ENCODE assay signal across 21 cellular contexts in the genomic region with DNA sequence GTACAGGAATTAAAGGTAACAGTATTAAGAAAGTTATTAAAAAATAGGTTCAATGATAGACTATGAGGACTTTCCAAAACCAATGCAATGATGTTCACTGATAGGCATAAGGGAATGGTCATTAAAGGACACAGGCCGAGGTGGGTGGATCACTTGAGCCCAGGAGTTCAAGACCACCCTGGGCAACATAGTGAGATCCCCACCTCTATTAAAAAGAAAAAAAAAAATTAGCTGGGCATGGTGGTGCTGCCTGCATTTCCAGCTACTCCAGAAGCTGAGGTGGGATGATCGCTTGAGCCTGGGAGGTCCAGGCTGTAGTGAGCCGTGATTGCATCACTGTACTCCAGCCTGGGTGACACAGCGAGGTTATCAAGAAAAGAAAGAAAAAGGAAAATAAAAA. TPM values are rescaled to one million over a fixed set of nuclear protein-coding genes. Genes with fewer than 3 reads are reported as not detected.
DNase-seq lines count a peak whose midpoint lies in the region; ATAC-seq and TF ChIP-seq lines count a peak whose summit lies in the region.
"Had no signal": no experiment of that assay in that cellular context is flagged by ENCODE, and none has a peak within 500 bp of the region (broad histone marks: within the 10 kb centered on the region; RNA-seq: fewer than 3 reads in every experiment).

No MANE protein-coding gene starts in this region.

- no peak overlapping the region for H3K27ac ChIP-seq in HEK293 (ENCODE audit: extremely low read depth, low read depth, low read length)
- peak overlapping the region; percentile 36 for H3K27ac ChIP-seq in osteoblast (ENCODE audit: low read depth, low read length)
- H3K27ac ChIP-seq in CD8-positive, alpha-beta memory T cell (ENCODE audit: low read depth, low read length): no peak overlapping the region
- H3K27ac ChIP-seq: 22Rv1; BLaER1 treated with 17β-estradiol and CSF1 and Interleukin-3, amounts not matched to agents 10 nM and 100 nM had no signal

- no peaks in the 10 kb centered on the region for H3K27me3 ChIP-seq in osteoblast (ENCODE audit: insufficient read depth, low read length)
- no peaks in the 10 kb centered on the region for H3K27me3 ChIP-seq in CD8-positive, alpha-beta memory T cell (ENCODE audit: insufficient read depth, low read length, poor library complexity, severe bottlenecking)
- H3K27me3 ChIP-seq: BLaER1 treated with 17β-estradiol and CSF1 and Interleukin-3, amounts not matched to agents 10 nM and 100 nM had no signal

- ATAC-seq in HG03432 (IDR thresholded peaks at IDR 0.05; ENCODE audit: unreplicated experiment): no peak

- intact Hi-C loops in activated CD4-positive, alpha-beta T cell treated with anti-CD3 and anti-CD28 coated beads, Interleukin-2, amount 10 ng/mL, durations not matched to agents 24 days and 14 days (cut with micrococcal nuclease): no loop called here
- intact Hi-C loops in activated T-helper 1 cell treated with anti-CD3 and anti-CD28 coated beads, Interleukin-12 subunit alpha, Interleukin-12 subunit beta, Interleukin-2, Interleukin-4 antibody, amounts not matched to agents 30 ng/mL and 10 ng/mL and 1 ng/mL, durations not matched to agents 14 hours and 24 hours and 36 hours (cut with micrococcal nuclease): no loop called here

- no peak for DNase-seq in activated CD4-positive, alpha-beta T cell treated with anti-CD3 and anti-CD28 coated beads, Interleukin-2, amount 10 ng/mL, durations not matched to agents 24 days and 14 days
- DNase-seq in activated CD4-positive, alpha-beta T cell treated with anti-CD3 and anti-CD28 coated beads, Interleukin-2, amount 50 U/mL, for 48 hours: no peak
- DNase-seq in activated T-helper 1 cell treated with anti-CD3 and anti-CD28 coated beads, Interleukin-12 subunit alpha, Interleukin-12 subunit beta, Interleukin-2, Interleukin-4 antibody, amounts not matched to agents 30 ng/mL and 10 ng/mL and 1 ng/mL, durations not matched to agents 14 hours and 24 hours and 36 hours (ENCODE audit: low spot score): no peak
- DNase-seq in osteoblast (ENCODE audit: insufficient read length, low spot score, missing footprints): no peak
- DNase-seq in NCI-H226: no peak
- no peak for DNase-seq in CD8-positive, alpha-beta memory T cell
- DNase-seq: CD4-positive, alpha-beta memory T cell; GDM1; NCI-H1092 treated with DMSO at 0.1 percent for 48 hours; NCI-H1436 treated with DMSO at 0.1 percent for 48 hours; NCI-H1930; NCI-H2227 treated with DMSO at 0.1 percent for 48 hours; NCI-H510A treated with DMSO at 0.1 percent for 48 hours; NCI-H748 treated with DMSO at 0.1 percent for 48 hours; SIG-M5; SK-N-SH had no signal

- H2AFZ ChIP-seq in osteoblast (ENCODE audit: low read length): no peak overlapping the region

- peaks cover 56% of the 10 kb centered on the region for H3K79me2 ChIP-seq in osteoblast (ENCODE audit: insufficient read depth, low read length)

- H3K9me3 ChIP-seq in HEK293 (ENCODE audit: control insufficient read depth, insufficient read depth, low read depth, low read length) (no peaks in the 10 kb centered on the region), osteoblast (ENCODE audit: low read depth, low read length) (no peaks in the 10 kb centered on the region)
- H3K9me3 ChIP-seq in CD8-positive, alpha-beta memory T cell (ENCODE audit: low read length): no peaks in the 10 kb centered on the region
- H3K9me3 ChIP-seq: BLaER1 treated with 17β-estradiol and CSF1 and Interleukin-3, amounts not matched to agents 10 nM and 100 nM; SK-N-SH had no signal

- no peaks in the 10 kb centered on the region for H3K27me3 Mint-ChIP-seq in activated CD4-positive, alpha-beta T cell treated with anti-CD3 and anti-CD28 coated beads, Interleukin-2, amount 10 ng/mL, durations not matched to agents 24 days and 14 days
- no peaks in the 10 kb centered on the region for H3K27me3 Mint-ChIP-seq in activated T-helper 1 cell treated with anti-CD3 and anti-CD28 coated beads, Interleukin-12 subunit alpha, Interleukin-12 subunit beta, Interleukin-2, Interleukin-4 antibody, amounts not matched to agents 30 ng/mL and 10 ng/mL and 1 ng/mL, durations not matched to agents 14 hours and 24 hours and 36 hours (ENCODE audit: insufficient read depth)
- peaks cover 0 to 4% of the 10 kb centered on the region in 2 donors for H3K27me3 Mint-ChIP-seq in CD8-positive, alpha-beta memory T cell
- H3K27me3 Mint-ChIP-seq: CD4-positive, alpha-beta memory T cell had no signal

- POLR2A ChIA-PET in HEK293 (lab: Yijun Ruan, JAX): interaction anchor here (1.0 to 1.4 kb wide), 3 partner anchors 15 to 64 kb away, joined by 3 to 9 read pairs (median 8); no protein-coding TSS in a partner anchor
- POLR2A ChIA-PET in CD8-positive, alpha-beta memory T cell (lab: Charles Lee): no interaction called here

- no peak for TF ChIP-seq CTCF in HEK293 (tag by site-specific recombination; IDR thresholded peaks at IDR 0.05)
- TF ChIP-seq CTCF in osteoblast (IDR thresholded peaks at IDR 0.05; ENCODE audit: extremely low read depth, low read depth, low read length): no peak

- peaks cover 39% of the 10 kb centered on the region for H3K4me1 Mint-ChIP-seq in activated CD4-positive, alpha-beta T cell treated with anti-CD3 and anti-CD28 coated beads, Interleukin-2, amount 10 ng/mL, durations not matched to agents 24 days and 14 days
- H3K4me1 Mint-ChIP-seq in activated T-helper 1 cell treated with anti-CD3 and anti-CD28 coated beads, Interleukin-12 subunit alpha, Interleukin-12 subunit beta, Interleukin-2, Interleukin-4 antibody, amounts not matched to agents 30 ng/mL and 10 ng/mL and 1 ng/mL, durations not matched to agents 14 hours and 24 hours and 36 hours (ENCODE audit: low read depth): peaks cover 43% of the 10 kb centered on the region
- H3K4me1 Mint-ChIP-seq in CD8-positive, alpha-beta memory T cell: peaks cover 6 to 26% (median 10%) of the 10 kb centered on the region in 3 donors

- H3K36me3 ChIP-seq in HEK293 (ENCODE audit: control insufficient read depth in 2 of 2, insufficient read depth in 1 of 2, low read length in 2 of 2): peaks cover 84 to 96% of the 10 kb centered on the region in 2 experiments
- H3K36me3 ChIP-seq in osteoblast (ENCODE audit: insufficient read depth, low read length): peaks cover 34% of the 10 kb centered on the region
- H3K36me3 ChIP-seq in CD8-positive, alpha-beta memory T cell (ENCODE audit: insufficient read depth, low read length): no peaks in the 10 kb centered on the region

- H3K36me3 Mint-ChIP-seq in activated CD4-positive, alpha-beta T cell treated with anti-CD3 and anti-CD28 coated beads, Interleukin-2, amount 10 ng/mL, durations not matched to agents 24 days and 14 days (ENCODE audit: low read depth): peaks cover 51% of the 10 kb centered on the region
- H3K36me3 Mint-ChIP-seq in activated T-helper 1 cell treated with anti-CD3 and anti-CD28 coated beads, Interleukin-12 subunit alpha, Interleukin-12 subunit beta, Interleukin-2, Interleukin-4 antibody, amounts not matched to agents 30 ng/mL and 10 ng/mL and 1 ng/mL, durations not matched to agents 14 hours and 24 hours and 36 hours (ENCODE audit: low read depth): peaks cover 40% of the 10 kb centered on the region
- no peaks in the 10 kb centered on the region for H3K36me3 Mint-ChIP-seq in CD8-positive, alpha-beta memory T cell
- H3K36me3 Mint-ChIP-seq: CD4-positive, alpha-beta memory T cell had no signal

- H3K4me3 Mint-ChIP-seq in activated CD4-positive, alpha-beta T cell treated with anti-CD3 and anti-CD28 coated beads, Interleukin-2, amount 10 ng/mL, durations not matched to agents 24 days and 14 days: no peak overlapping the region
- H3K4me3 Mint-ChIP-seq in activated T-helper 1 cell treated with anti-CD3 and anti-CD28 coated beads, Interleukin-12 subunit alpha, Interleukin-12 subunit beta, Interleukin-2, Interleukin-4 antibody, amounts not matched to agents 30 ng/mL and 10 ng/mL and 1 ng/mL, durations not matched to agents 14 hours and 24 hours and 36 hours: no peak overlapping the region
- no peak overlapping the region for H3K4me3 Mint-ChIP-seq in CD8-positive, alpha-beta memory T cell
- H3K4me3 Mint-ChIP-seq: CD4-positive, alpha-beta memory T cell had no signal

- no peak overlapping the region for H3K4me3 ChIP-seq in HEK293 (ENCODE audit: low read depth, low read length)
- H3K4me3 ChIP-seq in osteoblast (ENCODE audit: insufficient read depth, low read length): no peak overlapping the region
- no peak overlapping the region for H3K4me3 ChIP-seq in CD8-positive, alpha-beta memory T cell (ENCODE audit: low read length)
- H3K4me3 ChIP-seq: BLaER1 treated with 17β-estradiol and CSF1 and Interleukin-3, amounts not matched to agents 10 nM and 100 nM had no signal

- no peaks in the 10 kb centered on the region for H4K20me1 ChIP-seq in osteoblast (ENCODE audit: insufficient read depth, low read length)

- no peaks in the 10 kb centered on the region for H3K4me1 ChIP-seq in HEK293 (ENCODE audit: control insufficient read depth, insufficient read depth, low read length)
- peaks cover 23% of the 10 kb centered on the region for H3K4me1 ChIP-seq in osteoblast (ENCODE audit: insufficient read depth, low read length)
- H3K4me1 ChIP-seq in CD8-positive, alpha-beta memory T cell (ENCODE audit: insufficient read depth, low read length): peaks cover under 1% of the 10 kb centered on the region

- no peaks in the 10 kb centered on the region for H3K9me3 Mint-ChIP-seq in activated CD4-positive, alpha-beta T cell treated with anti-CD3 and anti-CD28 coated beads, Interleukin-2, amount 10 ng/mL, durations not matched to agents 24 days and 14 days
- no peaks in the 10 kb centered on the region for H3K9me3 Mint-ChIP-seq in activated T-helper 1 cell treated with anti-CD3 and anti-CD28 coated beads, Interleukin-12 subunit alpha, Interleukin-12 subunit beta, Interleukin-2, Interleukin-4 antibody, amounts not matched to agents 30 ng/mL and 10 ng/mL and 1 ng/mL, durations not matched to agents 14 hours and 24 hours and 36 hours
- H3K9me3 Mint-ChIP-seq in CD8-positive, alpha-beta memory T cell: no peaks in the 10 kb centered on the region
- H3K9me3 Mint-ChIP-seq: CD4-positive, alpha-beta memory T cell had no signal

- CTCF ChIA-PET in HEK293 (lab: Yijun Ruan, JAX): interaction anchor here (0.5 to 8.4 kb wide), 8 partner anchors 9 to 122 kb away, joined by 3 to 84 read pairs (median 4); no protein-coding TSS in a partner anchor
- CTCF ChIA-PET in CD8-positive, alpha-beta memory T cell (lab: Charles Lee): interaction anchor here (1.0 to 4.7 kb wide), 7 partner anchors 31 to 149 kb away, joined by 3 to 30 read pairs (median 5); a partner anchor contains a TSS

- H3K27ac Mint-ChIP-seq in activated CD4-positive, alpha-beta T cell treated with anti-CD3 and anti-CD28 coated beads, Interleukin-2, amount 10 ng/mL, durations not matched to agents 24 days and 14 days: peak overlapping the region; percentile 11
- H3K27ac Mint-ChIP-seq in activated T-helper 1 cell treated with anti-CD3 and anti-CD28 coated beads, Interleukin-12 subunit alpha, Interleukin-12 subunit beta, Interleukin-2, Interleukin-4 antibody, amounts not matched to agents 30 ng/mL and 10 ng/mL and 1 ng/mL, durations not matched to agents 14 hours and 24 hours and 36 hours: peak overlapping the region; percentile 31
- H3K27ac Mint-ChIP-seq in CD8-positive, alpha-beta memory T cell: peak overlapping the region in 2 of 8 donors; percentile 8 to 43

- H3K4me2 ChIP-seq in osteoblast (ENCODE audit: insufficient read depth, low read length): no peak overlapping the region
- H3K4me2 ChIP-seq: BLaER1 treated with 17β-estradiol and CSF1 and Interleukin-3, amounts not matched to agents 10 nM and 100 nM; SK-N-SH had no signal

RNA-seq across cellular contexts. Expression of a gene that starts 5.9 kb away (rescaled TPM):
- total RNA-seq in activated CD4-positive, alpha-beta T cell treated with anti-CD3 and anti-CD28 coated beads, Interleukin-2, amount 10 ng/mL, durations not matched to agents 24 days and 14 days: 189 and 194 TPM in 2 replicates
- total RNA-seq in activated T-helper 1 cell treated with anti-CD3 and anti-CD28 coated beads, Interleukin-12 subunit alpha, Interleukin-12 subunit beta, Interleukin-2, Interleukin-4 antibody, amounts not matched to agents 30 ng/mL and 10 ng/mL and 1 ng/mL, durations not matched to agents 14 hours and 24 hours and 36 hours: 161 and 174 TPM in 2 replicates
- 14.5 and 15.9 TPM in 2 replicates for total RNA-seq in osteoblast
- 100 to 1,000 TPM; 138 to 143 TPM for total RNA-seq in CD8-positive, alpha-beta memory T cell
- polyA plus RNA-seq in CD8-positive, alpha-beta memory T cell: 0.86 TPM

RNA-seq across cellular contexts. Expression of a gene that starts 31.4 kb away (rescaled TPM):
- 113 and 117 TPM in 2 replicates for total RNA-seq in activated CD4-positive, alpha-beta T cell treated with anti-CD3 and anti-CD28 coated beads, Interleukin-2, amount 10 ng/mL, durations not matched to agents 24 days and 14 days
- 83.9 and 84.3 TPM in 2 replicates for total RNA-seq in activated T-helper 1 cell treated with anti-CD3 and anti-CD28 coated beads, Interleukin-12 subunit alpha, Interleukin-12 subunit beta, Interleukin-2, Interleukin-4 antibody, amounts not matched to agents 30 ng/mL and 10 ng/mL and 1 ng/mL, durations not matched to agents 14 hours and 24 hours and 36 hours
- 666 and 801 TPM in 2 replicates for total RNA-seq in osteoblast
- total RNA-seq in CD8-positive, alpha-beta memory T cell: 1 to 10 TPM; 3.0 to 3.2 TPM
- polyA plus RNA-seq in CD8-positive, alpha-beta memory T cell: 21.4 TPM

RNA-seq across cellular contexts. Expression of a gene that starts 47.3 kb away (rescaled TPM):
- 0.23 and 0.38 TPM in 2 replicates for total RNA-seq in activated CD4-positive, alpha-beta T cell treated with anti-CD3 and anti-CD28 coated beads, Interleukin-2, amount 10 ng/mL, durations not matched to agents 24 days and 14 days
- total RNA-seq in activated T-helper 1 cell treated with anti-CD3 and anti-CD28 coated beads, Interleukin-12 subunit alpha, Interleukin-12 subunit beta, Interleukin-2, Interleukin-4 antibody, amounts not matched to agents 30 ng/mL and 10 ng/mL and 1 ng/mL, durations not matched to agents 14 hours and 24 hours and 36 hours: 0.44 and 0.56 TPM in 2 replicates
- 1.8 and 2.7 TPM in 2 replicates for total RNA-seq in osteoblast
- total RNA-seq in CD8-positive, alpha-beta memory T cell: under 1 TPM in 1 of 2 experiments, not detected in 1; 0.24 TPM
- polyA plus RNA-seq in CD8-positive, alpha-beta memory T cell: 0.40 TPM
- total RNA-seq: CD4-positive, alpha-beta memory T cell; LHCN-M2 had no signal
- polyA plus RNA-seq: CD4-positive, alpha-beta memory T cell; SK-N-SH had no signal

Comparison
In these comparisons a context has a peak if more than half of its experiments do, and no peak if none do; other contexts are left out.
1. RNA of a gene that starts 31.4 kb away (total RNA-seq): 666 to 801 TPM in osteoblast, 113 to 117 TPM in activated CD4-positive, alpha-beta T cell treated with anti-CD3 and anti-CD28 coated beads, Interleukin-2, amount 10 ng/mL, durations not matched to agents 24 days and 14 days and 83.9 to 84.3 TPM in activated T-helper 1 cell treated with anti-CD3 and anti-CD28 coated beads, Interleukin-12 subunit alpha, Interleukin-12 subunit beta, Interleukin-2, Interleukin-4 antibody, amounts not matched to agents 30 ng/mL and 10 ng/mL and 1 ng/mL, durations not matched to agents 14 hours and 24 hours and 36 hours; 3.0 to 3.2 TPM in CD8-positive, alpha-beta memory T cell; every median in the first group is over 10 times any median in the second.